Comparison of ENCODE assay signal across 1 cellular context in the genomic region with DNA sequence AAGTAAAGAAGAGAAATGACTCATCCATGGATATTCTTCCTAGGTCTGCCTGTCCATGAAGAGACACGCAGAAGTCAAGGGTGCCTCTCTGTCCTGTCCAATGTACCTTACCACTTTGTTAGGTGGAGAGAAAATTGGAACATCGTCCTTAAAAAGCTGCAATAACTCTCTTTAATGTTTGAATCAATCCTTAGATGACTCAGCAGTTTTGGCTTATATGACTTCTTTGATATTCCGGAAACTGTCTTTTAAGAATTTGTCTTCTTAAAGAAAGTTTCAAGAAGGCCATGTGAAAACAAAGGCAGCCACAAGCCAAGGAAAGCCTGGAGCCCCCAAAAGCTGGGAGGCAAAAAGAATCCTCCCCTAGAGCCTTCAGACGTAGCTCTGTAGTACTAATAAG.
TF ChIP-seq lines count a peak whose summit lies in the region.

No MANE protein-coding gene starts in this region.

TF ChIP-seq in H1, 55 proteins besides CTCF, POLR2A, EP300 and RAD21:
- TF ChIP-seq SAP30 (IDR thresholded peaks at IDR 0.05; ENCODE audit: insufficient read depth, insufficient replicate concordance, low read length) (no peak), SUZ12 (IDR thresholded peaks at IDR 0.05; ENCODE audit: low read length) (no peak), CREB1 (IDR thresholded peaks at IDR 0.05) (no peak), JUND (IDR thresholded peaks at IDR 0.05; ENCODE audit: low read length) (no peak), CBX5 (IDR thresholded peaks at IDR 0.05; ENCODE audit: low read depth, low read length) (no peak), GTF2F1 (IDR thresholded peaks at IDR 0.05; ENCODE audit: borderline replicate concordance, low read depth, low read length) (no peak), CBX8 (IDR thresholded peaks at IDR 0.05; ENCODE audit: borderline replicate concordance, low read depth, low read length) (no peak), HDAC6 (IDR thresholded peaks at IDR 0.05; ENCODE audit: low read depth, low read length) (no peak), MAFK (IDR thresholded peaks at IDR 0.05; ENCODE audit: low read depth, low read length) (peak; percentile 77), RNF2 (IDR thresholded peaks at IDR 0.05; ENCODE audit: borderline replicate concordance, low read depth, low read length, missing control alignments, poor library complexity, severe bottlenecking) (no peak), BACH1 (IDR thresholded peaks at IDR 0.05; ENCODE audit: low read length) (peak; percentile 86)
TF ChIP-seq in H1: peak in this region for 2.
